ENCODE assay signal across 1 cellular context in the genomic region with DNA sequence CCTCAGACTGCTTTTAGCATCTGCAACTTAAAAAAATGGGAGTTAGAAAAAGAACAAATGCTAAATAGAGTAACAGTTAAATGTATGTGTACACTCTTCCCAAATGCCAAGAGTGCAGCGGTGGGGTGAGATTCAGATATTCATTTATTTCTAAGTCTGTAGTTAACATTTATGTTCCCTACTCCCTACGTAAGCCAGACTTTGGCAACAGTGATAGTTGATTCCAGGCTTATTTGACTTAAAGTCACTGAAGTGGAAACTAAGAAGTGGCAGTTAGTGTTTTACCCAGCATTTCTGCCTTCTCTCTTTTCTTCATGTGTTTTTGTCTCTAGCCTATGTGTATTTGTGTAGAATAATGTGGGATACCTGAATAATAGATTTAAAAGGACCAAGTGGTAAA.
TF ChIP-seq lines count a peak whose summit lies in the region.

No MANE protein-coding gene starts in this region.

TF ChIP-seq in GM23338, 12 proteins besides CTCF, POLR2A, EP300 and RAD21 (continued from another document):
- TF ChIP-seq ZNF462 (CRISPR knock-in tag; IDR thresholded peaks at IDR 0.05) (no peak), ZNF114 (CRISPR knock-in tag; IDR thresholded peaks at IDR 0.05) (no peak), CREB1 (CRISPR knock-in tag; IDR thresholded peaks at IDR 0.05; ENCODE audit: low read depth) (no peak)
- TF ChIP-seq, protein P1, sequence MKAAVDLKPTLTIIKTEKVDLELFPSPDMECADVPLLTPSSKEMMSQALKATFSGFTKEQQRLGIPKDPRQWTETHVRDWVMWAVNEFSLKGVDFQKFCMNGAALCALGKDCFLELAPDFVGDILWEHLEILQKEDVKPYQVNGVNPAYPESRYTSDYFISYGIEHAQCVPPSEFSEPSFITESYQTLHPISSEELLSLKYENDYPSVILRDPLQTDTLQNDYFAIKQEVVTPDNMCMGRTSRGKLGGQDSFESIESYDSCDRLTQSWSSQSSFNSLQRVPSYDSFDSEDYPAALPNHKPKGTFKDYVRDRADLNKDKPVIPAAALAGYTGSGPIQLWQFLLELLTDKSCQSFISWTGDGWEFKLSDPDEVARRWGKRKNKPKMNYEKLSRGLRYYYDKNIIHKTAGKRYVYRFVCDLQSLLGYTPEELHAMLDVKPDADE (IDR thresholded peaks at IDR 0.05) = no peak
